9 cellular contexts compared by ENCODE assay signal in genomic region chr15:74994685-74995084, GRCh38. TPM values are rescaled to one million over a fixed set of nuclear protein-coding genes. Genes with fewer than 3 reads are reported as not detected.
DNase-seq lines count a peak whose midpoint lies in the region; ATAC-seq and TF ChIP-seq lines count a peak whose summit lies in the region.
"Had no signal": no experiment of that assay in that cellular context is flagged by ENCODE, and none has a peak within 500 bp of the region (broad histone marks: within the 10 kb centered on the region; RNA-seq: fewer than 3 reads in every experiment).

No MANE protein-coding gene starts in this region.

- TF ChIP-seq CTCF in DOHH2 (IDR thresholded peaks at IDR 0.05; ENCODE audit: low read depth, low read length, poor library complexity, severe bottlenecking) (no peak), OCI-LY1 (IDR thresholded peaks at IDR 0.05; ENCODE audit: low read length) (no peak), testis (IDR thresholded peaks at IDR 0.05) (no peak)

- H3K27me3 ChIP-seq in DOHH2 (ENCODE audit: control insufficient read depth, low read length) (peaks cover 8% of the 10 kb centered on the region), OCI-LY1 (ENCODE audit: insufficient read depth, low read length) (peaks cover 3% of the 10 kb centered on the region; the same call in 1 of the 2 replicates), neuron (ENCODE audit: insufficient read depth, low read length) (no peaks in the 10 kb centered on the region), testis (no peaks in the 10 kb centered on the region), aorta (ENCODE audit: control insufficient read depth in 1 of 2, insufficient read depth in 2 of 2, low read length in 1 of 2) (no peaks in the 10 kb centered on the region)
- H3K27me3 ChIP-seq: body of pancreas had no signal

- no peaks in the 10 kb centered on the region for H3K79me2 ChIP-seq in DOHH2 (ENCODE audit: control insufficient read depth, low read length)
- no peaks in the 10 kb centered on the region for H3K79me2 ChIP-seq in OCI-LY1 (ENCODE audit: insufficient read depth, low read length)

- H4K20me1 ChIP-seq in DOHH2 (ENCODE audit: control insufficient read depth, insufficient read depth, low read depth, low read length): no peaks in the 10 kb centered on the region; the same call in 1 of the 2 replicates
- H4K20me1 ChIP-seq in OCI-LY1 (ENCODE audit: insufficient read depth, low read length): no peaks in the 10 kb centered on the region

- no peak for ATAC-seq in aorta (ENCODE audit: low FRiP score)

- H2AFZ ChIP-seq in OCI-LY1 (ENCODE audit: low read length) (no peak overlapping the region), neuron (ENCODE audit: low read depth, low read length) (peak overlapping the region; percentile 24)

- H3K4me3 ChIP-seq in DOHH2 (ENCODE audit: low read length) (peak overlapping the region; percentile 35; the same call in 1 of the 2 replicates), OCI-LY1 (ENCODE audit: low read depth, low read length, poor library complexity, severe bottlenecking) (no peak overlapping the region), neuron (ENCODE audit: low read length) (peak overlapping the region; percentile 79), testis (peak overlapping the region in 1 of 2 donors; percentile 72), aorta (ENCODE audit: low read length in 2 of 2) (no peak overlapping the region)

- H3K9ac ChIP-seq in OCI-LY1 (ENCODE audit: low read length): no peak overlapping the region

- no peak for TF ChIP-seq POLR2A in testis (IDR thresholded peaks at IDR 0.05)

- H3K4me2 ChIP-seq in DOHH2 (ENCODE audit: low read length) (peak overlapping the region; percentile 39), OCI-LY1 (ENCODE audit: low read length) (peak overlapping the region; percentile 56; the same call in 1 of the 2 replicates)

- H3K9me2 ChIP-seq in DOHH2 (replicated peaks; ENCODE audit: control insufficient read depth, low read length) (no peaks in the 10 kb centered on the region), OCI-LY1 (ENCODE audit: low read depth, low read length) (no peaks in the 10 kb centered on the region)

- peaks cover 3% of the 10 kb centered on the region for H3F3A ChIP-seq in DOHH2 (ENCODE audit: control insufficient read depth, insufficient read depth)
- no peaks in the 10 kb centered on the region for H3F3A ChIP-seq in OCI-LY1 (ENCODE audit: insufficient read depth, low read length)

- intact Hi-C loops in testis (cut with DNase I; ENCODE audit: low total_unique reads): no loop called here
- intact Hi-C loops in aorta (cut with DNase I): loop anchor here in 1 of 2 donors (2.0 kb wide), 1 partner anchor 36 kb away; no protein-coding TSS in a partner anchor

- DNase-seq in testis (no peak), cerebellum (ENCODE audit: low spot score) (no peak), NCI-H2227 (lab: John Stamatoyannopoulos, UW; ENCODE audit: unreplicated experiment) (no peak), aorta (no peak)

- H3K36me3 ChIP-seq in DOHH2 (ENCODE audit: control insufficient read depth, low read length): no peaks in the 10 kb centered on the region
- H3K36me3 ChIP-seq in OCI-LY1 (ENCODE audit: insufficient read depth, low read length): peaks cover 16% of the 10 kb centered on the region
- H3K36me3 ChIP-seq in neuron (ENCODE audit: insufficient read depth, low read length): peaks cover 2% of the 10 kb centered on the region
- no peaks in the 10 kb centered on the region for H3K36me3 ChIP-seq in testis (ENCODE audit: low read depth, missing control alignments)
- H3K36me3 ChIP-seq in aorta (ENCODE audit: control insufficient read depth in 1 of 2, insufficient read depth in 2 of 2, low read length in 1 of 2): no peaks in the 10 kb centered on the region

- H3K27ac ChIP-seq in DOHH2 (ENCODE audit: low read depth, low read length) (no peak overlapping the region), OCI-LY1 (ENCODE audit: low read depth, low read length, poor library complexity, severe bottlenecking) (no peak overlapping the region), cingulate gyrus (ENCODE audit: low read depth, low read length) (peak overlapping the region; percentile 69), testis (no peak overlapping the region), aorta (ENCODE audit: low read depth in 1 of 2, low read length in 2 of 2) (no peak overlapping the region)

- H3K9me3 ChIP-seq in DOHH2 (ENCODE audit: control insufficient read depth, insufficient read depth, low read length) (no peaks in the 10 kb centered on the region), OCI-LY1 (ENCODE audit: low read length) (no peaks in the 10 kb centered on the region), neuron (ENCODE audit: low read length) (peaks cover 4% of the 10 kb centered on the region), testis (no peaks in the 10 kb centered on the region), aorta (ENCODE audit: control insufficient read depth, low read length) (no peaks in the 10 kb centered on the region)
- H3K9me3 ChIP-seq: body of pancreas had no signal

- H3K4me1 ChIP-seq in DOHH2 (ENCODE audit: control insufficient read depth, low read length) (peaks cover 37% of the 10 kb centered on the region), OCI-LY1 (ENCODE audit: insufficient read depth, low read length, severe bottlenecking) (peaks cover 37% of the 10 kb centered on the region), neuron (ENCODE audit: insufficient read depth, low read length) (peaks cover 13% of the 10 kb centered on the region), testis (peaks cover 7% of the 10 kb centered on the region), aorta (ENCODE audit: control insufficient read depth in 1 of 2, insufficient read depth in 2 of 2, low read length in 2 of 2) (no peaks in the 10 kb centered on the region)

- 28 to 32% methylated on average over 5 of the region's 5 CpGs for WGBS in testis, 2 donors
- WGBS in aorta, 2 donors: 38 to 47% methylated on average over 5 of the region's 5 CpGs

RNA-seq across cellular contexts. Expression of gene SCAMP5, which starts 0.7 kb away (rescaled TPM):
- 10 to 100 TPM; 25.3 to 37.0 TPM for total RNA-seq in testis
- 27.4 TPM for polyA plus RNA-seq in testis (ENCODE audit: insufficient read depth, low read depth, low replicate concordance)
- total RNA-seq in cerebellum: 49.6 TPM
- total RNA-seq in aorta: 1 to 10 TPM; 3.7 to 5.8 TPM
- 1 to 10 TPM in 1 of 2 donors, under 1 TPM in 1; 0.64 to 9.4 TPM for polyA plus RNA-seq in aorta

RNA-seq across cellular contexts. Expression of gene PPCDC, which starts 28.7 kb away (rescaled TPM):
- 10 to 100 TPM; 23.6 to 31.6 TPM for total RNA-seq in testis
- 18.0 TPM for polyA plus RNA-seq in testis (ENCODE audit: insufficient read depth, low read depth, low replicate concordance)
- 14.3 TPM for total RNA-seq in cerebellum
- 10 to 100 TPM in 1 of 2 donors, 1 to 10 TPM in 1; 8.2 to 16.5 TPM for total RNA-seq in aorta
- polyA plus RNA-seq in aorta: 10 to 100 TPM; 13.8 to 22.6 TPM

RNA-seq across cellular contexts. Expression of gene RPP25, which starts 38.1 kb away (rescaled TPM):
- total RNA-seq in testis (10 to 100 TPM in 1 of 2 donors, 1 to 10 TPM in 1; 6.5 to 15.9 TPM), cerebellum (1.7 TPM), aorta (1 to 10 TPM; 3.6 to 5.8 TPM)
- polyA plus RNA-seq in testis (ENCODE audit: insufficient read depth, low read depth, low replicate concordance) (6.8 TPM), aorta (1 to 10 TPM; 2.7 to 6.5 TPM)

RNA-seq across cellular contexts. Expression of gene COX5A, which starts 56.8 kb away (rescaled TPM):
- 100 to 1,000 TPM in 1 of 2 donors, 10 to 100 TPM in 1; 77.4 to 107 TPM for total RNA-seq in testis
- polyA plus RNA-seq in testis (ENCODE audit: insufficient read depth, low read depth, low replicate concordance): 426 TPM
- total RNA-seq in cerebellum: 37.8 TPM
- 10 to 100 TPM; 72.6 to 79.6 TPM for total RNA-seq in aorta
- polyA plus RNA-seq in aorta: 100 to 1,000 TPM; 128 to 222 TPM

Comparison
In these comparisons a context has a peak if more than half of its experiments do, and no peak if none do; other contexts are left out.
1. H3K4me3 ChIP-seq: peak in DOHH2 (single experiment) and neuron (single experiment); none in OCI-LY1 (single experiment) and aorta (0 of 2).